ENCODE assay signal across 31 cellular contexts in genomic region chr9:117029341-117029740, GRCh38.
"Had no signal": no experiment of that assay in that cellular context is flagged by ENCODE, and none has a peak within 500 bp of the region (broad histone marks: within the 10 kb centered on the region; RNA-seq: fewer than 3 reads in every experiment).

No MANE protein-coding gene starts in this region.

- H3K9me3 Mint-ChIP-seq: activated CD4-positive, alpha-beta T cell treated with anti-CD3 and anti-CD28 coated beads, Interleukin-2, amount 10 ng/mL, durations not matched to agents 24 days and 14 days; activated T-helper 1 cell treated with anti-CD3 and anti-CD28 coated beads, Interleukin-12 subunit alpha, Interleukin-12 subunit beta, Interleukin-2, Interleukin-4 antibody, amounts not matched to agents 30 ng/mL and 10 ng/mL and 1 ng/mL, durations not matched to agents 14 hours and 24 hours and 36 hours; activated T-helper 2 cell treated with anti-CD3 and anti-CD28 coated beads, Interferon-gamma antibody, Interleukin-2, Interleukin-4, amounts not matched to agents 10 μg/mL and 5 μg/mL and 100 μg/mL, durations not matched to agents 14 hours and 24 hours and 36 hours had no signal

- H3K36me3 Mint-ChIP-seq: activated CD4-positive, alpha-beta memory T cell treated with anti-CD3 and anti-CD28 coated beads for 36 hours; activated CD8-positive, alpha-beta memory T cell treated with anti-CD3 and anti-CD28 coated beads, Interleukin-2, amount 10 ng/mL, durations not matched to agents 7 days and 5 days; activated naive CD4-positive, alpha-beta T cell treated with anti-CD3 and anti-CD28 coated beads, Interleukin-2, amount 50 U/mL, for 24 hours; activated naive CD8-positive, alpha-beta T cell treated with anti-CD3 and anti-CD28 coated beads for 36 hours had no signal

- H3K4me3 Mint-ChIP-seq: activated CD4-positive, alpha-beta memory T cell treated with anti-CD3 and anti-CD28 coated beads for 36 hours; activated CD4-positive, alpha-beta T cell treated with anti-CD3 and anti-CD28 coated beads for 36 hours; activated CD4-positive, alpha-beta T cell treated with anti-CD3 and anti-CD28 coated beads, Interleukin-2, amount 10 ng/mL, durations not matched to agents 24 days and 14 days; activated CD8-positive, alpha-beta memory T cell treated with anti-CD3 and anti-CD28 coated beads, Interleukin-2, amount 10 ng/mL, durations not matched to agents 7 days and 5 days; activated CD8-positive, alpha-beta T cell treated with anti-CD3 and anti-CD28 coated beads, Interleukin-2, amount 10 ng/mL, durations not matched to agents 7 days and 5 days; activated naive CD4-positive, alpha-beta T cell treated with anti-CD3 and anti-CD28 coated beads for 36 hours; activated naive CD4-positive, alpha-beta T cell treated with anti-CD3 and anti-CD28 coated beads, Interleukin-2, amount 50 U/mL, for 24 hours; activated naive CD8-positive, alpha-beta T cell treated with anti-CD3 and anti-CD28 coated beads for 36 hours; activated naive CD8-positive, alpha-beta T cell treated with anti-CD3 and anti-CD28 coated beads, Interleukin-2, amount 50 U/mL, for 24 hours; activated T-helper 1 cell treated with anti-CD3 and anti-CD28 coated beads, Interleukin-12 subunit alpha, Interleukin-12 subunit beta, Interleukin-2, Interleukin-4 antibody, amounts not matched to agents 30 ng/mL and 10 ng/mL and 1 ng/mL, durations not matched to agents 14 hours and 24 hours and 36 hours; effector memory CD8-positive, alpha-beta T cell had no signal

- H3K36me3 ChIP-seq: adrenal gland, esophagus squamous epithelium, gastroesophageal sphincter had no signal

- H3K4me1 Mint-ChIP-seq: activated CD4-positive, alpha-beta T cell treated with anti-CD3 and anti-CD28 coated beads for 36 hours; activated CD4-positive, alpha-beta T cell treated with anti-CD3 and anti-CD28 coated beads, Interleukin-2, amount 10 ng/mL, durations not matched to agents 24 days and 14 days; activated CD8-positive, alpha-beta memory T cell treated with anti-CD3 and anti-CD28 coated beads, Interleukin-2, amount 10 ng/mL, durations not matched to agents 7 days and 5 days; activated naive CD4-positive, alpha-beta T cell treated with anti-CD3 and anti-CD28 coated beads, Interleukin-2, amount 50 U/mL, for 24 hours; activated naive CD8-positive, alpha-beta T cell treated with anti-CD3 and anti-CD28 coated beads for 36 hours; activated naive CD8-positive, alpha-beta T cell treated with anti-CD3 and anti-CD28 coated beads, Interleukin-2, amount 50 U/mL, for 24 hours had no signal

- ATAC-seq: activated CD4-positive, alpha-beta T cell treated with anti-CD3 and anti-CD28 coated beads for 36 hours; activated CD8-positive, alpha-beta memory T cell treated with anti-CD3 and anti-CD28 coated beads, Interleukin-2, amount 10 ng/mL, durations not matched to agents 7 days and 5 days; activated CD8-positive, alpha-beta T cell treated with anti-CD3 and anti-CD28 coated beads, Interleukin-2, amount 10 ng/mL, durations not matched to agents 7 days and 5 days; activated naive CD8-positive, alpha-beta T cell treated with anti-CD3 and anti-CD28 coated beads, Interleukin-2, amount 50 U/mL, for 24 hours; body of pancreas; effector memory CD8-positive, alpha-beta T cell; gastroesophageal sphincter had no signal

- H3K27ac Mint-ChIP-seq: activated CD4-positive, alpha-beta memory T cell treated with anti-CD3 and anti-CD28 coated beads for 36 hours; activated CD4-positive, alpha-beta T cell treated with anti-CD3 and anti-CD28 coated beads for 36 hours; activated CD4-positive, alpha-beta T cell treated with anti-CD3 and anti-CD28 coated beads, Interleukin-2, amount 10 ng/mL, durations not matched to agents 24 days and 14 days; activated CD8-positive, alpha-beta memory T cell treated with anti-CD3 and anti-CD28 coated beads, Interleukin-2, amount 10 ng/mL, durations not matched to agents 7 days and 5 days; activated CD8-positive, alpha-beta T cell treated with anti-CD3 and anti-CD28 coated beads, Interleukin-2, amount 10 ng/mL, durations not matched to agents 7 days and 5 days; activated naive CD4-positive, alpha-beta T cell treated with anti-CD3 and anti-CD28 coated beads for 36 hours; activated naive CD4-positive, alpha-beta T cell treated with anti-CD3 and anti-CD28 coated beads, Interleukin-2, amount 50 U/mL, for 24 hours; activated naive CD8-positive, alpha-beta T cell treated with anti-CD3 and anti-CD28 coated beads for 36 hours; activated naive CD8-positive, alpha-beta T cell treated with anti-CD3 and anti-CD28 coated beads, Interleukin-2, amount 50 U/mL, for 24 hours; activated T-helper 1 cell treated with anti-CD3 and anti-CD28 coated beads, Interleukin-12 subunit alpha, Interleukin-12 subunit beta, Interleukin-2, Interleukin-4 antibody, amounts not matched to agents 30 ng/mL and 10 ng/mL and 1 ng/mL, durations not matched to agents 14 hours and 24 hours and 36 hours; activated T-helper 2 cell treated with anti-CD3 and anti-CD28 coated beads, Interferon-gamma antibody, Interleukin-2, Interleukin-4, amounts not matched to agents 10 μg/mL and 5 μg/mL and 100 μg/mL, durations not matched to agents 14 hours and 24 hours and 36 hours; effector memory CD8-positive, alpha-beta T cell had no signal

- H3K27ac ChIP-seq: adrenal gland, body of pancreas, esophagus squamous epithelium, gastroesophageal sphincter had no signal

- H3K27me3 ChIP-seq: adrenal gland, body of pancreas, esophagus squamous epithelium had no signal

- H3K9me3 ChIP-seq: adrenal gland, body of pancreas, esophagus squamous epithelium, gastroesophageal sphincter had no signal

- H3K4me1 ChIP-seq: adrenal gland, body of pancreas, esophagus squamous epithelium, gastroesophageal sphincter had no signal

- H3K27me3 Mint-ChIP-seq: activated CD4-positive, alpha-beta memory T cell treated with anti-CD3 and anti-CD28 coated beads for 36 hours; activated CD4-positive, alpha-beta T cell treated with anti-CD3 and anti-CD28 coated beads for 36 hours; activated CD4-positive, alpha-beta T cell treated with anti-CD3 and anti-CD28 coated beads, Interleukin-2, amount 10 ng/mL, durations not matched to agents 24 days and 14 days; activated CD8-positive, alpha-beta memory T cell treated with anti-CD3 and anti-CD28 coated beads, Interleukin-2, amount 10 ng/mL, durations not matched to agents 7 days and 5 days; activated naive CD4-positive, alpha-beta T cell treated with anti-CD3 and anti-CD28 coated beads, Interleukin-2, amount 50 U/mL, for 24 hours; activated naive CD8-positive, alpha-beta T cell treated with anti-CD3 and anti-CD28 coated beads for 36 hours; activated naive CD8-positive, alpha-beta T cell treated with anti-CD3 and anti-CD28 coated beads, Interleukin-2, amount 50 U/mL, for 24 hours; effector memory CD8-positive, alpha-beta T cell had no signal

- DNase-seq: activated CD4-positive, alpha-beta memory T cell treated with anti-CD3 and anti-CD28 coated beads for 36 hours; activated CD4-positive, alpha-beta T cell treated with anti-CD3 and anti-CD28 coated beads for 36 hours; activated CD4-positive, alpha-beta T cell treated with anti-CD3 and anti-CD28 coated beads, Interleukin-2, amount 10 ng/mL, durations not matched to agents 24 days and 14 days; activated CD4-positive, CD25-positive, alpha-beta regulatory T cell; activated CD4-positive, CD25-positive, alpha-beta regulatory T cell treated with anti-CD3 and anti-CD28 coated beads, Interleukin-2, amount 50 U/mL, for 72 hours; activated CD8-positive, alpha-beta memory T cell treated with anti-CD3 and anti-CD28 coated beads, Interleukin-2, amount 10 ng/mL, durations not matched to agents 7 days and 5 days; activated CD8-positive, alpha-beta memory T cell treated with anti-CD3 and anti-CD28 coated beads, Interleukin-2, amount 50 U/mL, for 4 hours; activated CD8-positive, alpha-beta T cell treated with anti-CD3 and anti-CD28 coated beads, Interleukin-2, amount 10 ng/mL, durations not matched to agents 7 days and 5 days; activated effector memory CD4-positive, alpha-beta T cell treated with anti-CD3 and anti-CD28 coated beads, Interleukin-2, amount 50 U/mL, for 16 hours; activated naive CD4-positive, alpha-beta T cell treated with anti-CD3 and anti-CD28 coated beads for 36 hours; activated naive CD8-positive, alpha-beta T cell treated with anti-CD3 and anti-CD28 coated beads for 36 hours; activated naive CD8-positive, alpha-beta T cell treated with anti-CD3 and anti-CD28 coated beads, Interleukin-2, amount 50 U/mL, for 24 hours; activated T-cell treated with anti-CD3 and anti-CD28 coated beads, Interleukin-2, amount 50 U/mL, for 1 hour; activated T-cell treated with anti-CD3 and anti-CD28 coated beads, Interleukin-2, amount 50 U/mL, for 48 hours; adrenal gland; aorta; body of pancreas; caudate nucleus; cortex of kidney; dermis blood vessel endothelial cell; effector CD4-positive, alpha-beta T cell; effector memory CD8-positive, alpha-beta T cell; erythroblast; esophagus squamous epithelium; foreskin melanocyte; T-helper 2 cell had no signal

- FAIRE-seq: colon had no signal

- H3K4me3 ChIP-seq: adrenal gland, body of pancreas, esophagus squamous epithelium, gastroesophageal sphincter had no signal
